19 cellular contexts compared by ENCODE assay signal in the genomic region with DNA sequence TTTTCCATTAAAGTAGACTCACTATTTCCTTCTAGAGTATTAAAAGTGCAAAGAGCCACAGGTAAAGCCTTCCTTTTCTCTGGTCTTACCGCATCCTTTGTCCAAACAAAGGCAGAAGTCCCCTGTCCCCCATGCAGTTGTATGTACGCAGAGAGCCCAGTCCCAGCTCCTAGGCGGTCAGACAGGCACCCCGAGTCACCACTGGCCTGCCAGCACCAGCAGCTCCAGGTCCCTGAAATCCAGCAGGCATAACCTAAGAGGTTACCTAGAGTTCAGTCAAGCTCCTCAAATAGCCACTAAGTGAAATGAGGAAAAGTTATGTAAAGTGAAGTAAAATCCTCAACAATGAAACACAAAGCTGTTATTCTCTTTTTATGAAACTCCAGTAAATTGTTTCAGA.
DNase-seq lines count a peak whose midpoint lies in the region; FAIRE-seq lines count a peak whose summit lies in the region.
"Had no signal": no experiment of that assay in that cellular context is flagged by ENCODE, and none has a peak within 500 bp of the region (broad histone marks: within the 10 kb centered on the region; RNA-seq: fewer than 3 reads in every experiment).

No MANE protein-coding gene starts in this region.

- H3K4me1 ChIP-seq in subcutaneous abdominal adipose tissue (ENCODE audit: control insufficient read depth in 5 of 5, insufficient read depth in 5 of 5, low read length in 5 of 5) = peaks cover 2 to 29% (median 11%) of the 10 kb centered on the region in 5 donors

- H3K9ac ChIP-seq in subcutaneous abdominal adipose tissue (ENCODE audit: low read length in 5 of 5) = peak overlapping the region in 2 of 5 donors; percentile 21 to 44

- peaks cover 0 to 3% (median 0%) of the 10 kb centered on the region in 5 donors for H3K27me3 ChIP-seq in subcutaneous abdominal adipose tissue (ENCODE audit: control insufficient read depth in 5 of 5, insufficient read depth in 4 of 5, low read length in 5 of 5)

- H3K27ac ChIP-seq in subcutaneous abdominal adipose tissue (ENCODE audit: low read depth, low read length) = peak overlapping the region; percentile 83
- H3K27ac ChIP-seq: HL-60 had no signal

- DNase-seq in AG20443 (ENCODE audit: low spot score) = peak; percentile 44
- peak; percentile 50 for DNase-seq in GM04504 (ENCODE audit: low read depth)
- DNase-seq in fibroblast of peridontal ligament (ENCODE audit: extremely low read depth) = peak; percentile 52
- no peak for DNase-seq in HTR-8/SVneo (ENCODE audit: insufficient read length, low spot score)
- no peak for DNase-seq in NCI-H345 treated with DMSO at 0.1 percent for 48 hours (lab: John Stamatoyannopoulos, UW; ENCODE audit: unreplicated experiment)
- DNase-seq in NCI-H526 treated with DMSO at 0.1 percent for 48 hours (lab: John Stamatoyannopoulos, UW) = no peak
- DNase-seq: ACHN, C1 segment of cervical spinal cord, NCI-H1048, NCI-H1694, NCI-H2107, NCI-H446, NCI-H82, SHP77 treated with DMSO at 0.1 percent for 48 hours had no signal

- FAIRE-seq in HTR-8/SVneo (lab: Jason Lieb, UNC) = no peak
- FAIRE-seq: GM12892, GM19239, K562 had no signal

- no peaks in the 10 kb centered on the region for H3K36me3 ChIP-seq in subcutaneous abdominal adipose tissue (ENCODE audit: control insufficient read depth in 5 of 5, insufficient read depth in 5 of 5, low read length in 5 of 5)

- no peaks in the 10 kb centered on the region for H3K9me3 ChIP-seq in subcutaneous abdominal adipose tissue (ENCODE audit: control insufficient read depth in 5 of 5, low read length in 5 of 5)

- peak overlapping the region in 4 of 5 donors; percentile 2 to 53 (median 24) for H3K4me3 ChIP-seq in subcutaneous abdominal adipose tissue (ENCODE audit: low read depth in 1 of 5, low read length in 5 of 5)
- H3K4me3 ChIP-seq: K562 had no signal

Comparison
In these comparisons a context has a peak if more than half of its experiments do, and no peak if none do; other contexts are left out.
1. DNase-seq: peak in AG20443 (single experiment), GM04504 (single experiment) and fibroblast of peridontal ligament (single experiment); none in HTR-8/SVneo (single experiment), NCI-H345 treated with DMSO at 0.1 percent for 48 hours (single experiment) and NCI-H526 treated with DMSO at 0.1 percent for 48 hours (single experiment).